Comparison of ENCODE assay signal across 9 cellular contexts in the genomic region with DNA sequence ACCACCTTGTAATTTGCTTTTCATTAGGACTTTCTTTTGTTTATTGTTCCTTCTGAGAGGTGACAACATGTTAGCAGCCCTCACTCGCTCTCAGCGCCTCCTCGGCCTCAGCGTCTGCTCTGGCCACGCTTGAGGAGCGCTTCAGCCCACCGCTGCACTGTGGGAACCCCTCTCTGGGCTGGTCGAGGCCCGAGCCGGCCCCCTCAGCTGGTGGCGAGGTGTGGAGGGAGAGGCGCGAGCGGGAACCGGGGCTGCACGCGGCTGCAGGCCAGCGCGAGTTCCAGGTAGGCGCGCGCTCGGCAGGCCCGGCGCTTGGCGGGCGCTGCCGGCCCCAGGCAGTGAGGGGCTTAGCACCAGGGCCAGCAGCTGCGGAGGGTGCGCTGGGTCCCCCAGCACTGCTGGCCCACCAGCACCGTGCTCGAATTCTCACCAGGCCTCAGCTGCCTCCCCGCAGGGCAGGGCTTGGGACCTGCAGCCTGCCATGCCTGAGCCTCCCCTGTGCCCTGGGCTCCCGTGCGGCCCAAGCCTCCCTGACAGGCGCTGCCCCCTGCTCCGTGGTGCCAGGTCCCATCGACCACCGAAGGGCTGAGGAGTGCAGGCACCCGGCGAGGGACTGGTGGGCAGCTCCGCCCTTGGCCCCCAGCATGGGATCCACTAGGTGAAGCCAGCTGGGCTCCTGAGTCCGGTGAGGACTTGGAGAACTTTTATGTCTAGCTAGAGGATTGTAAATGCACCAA.
"Had no signal": no experiment of that assay in that cellular context is flagged by ENCODE, and none has a peak within 500 bp of the region (broad histone marks: within the 10 kb centered on the region; RNA-seq: fewer than 3 reads in every experiment).

No MANE protein-coding gene starts in this region.

- H3K36me3 Mint-ChIP-seq: IgD-negative memory B cell had no signal

- H3K27ac Mint-ChIP-seq: HFFc6, IgD-negative memory B cell had no signal

- H3K27ac ChIP-seq: GM23248, HL-60 had no signal

- H3K4me1 Mint-ChIP-seq: IgD-negative memory B cell had no signal

- H3K4me3 Mint-ChIP-seq: HFFc6, IgD-negative memory B cell had no signal

- DNase-seq: GM23248, GOT3, H7, HFFc6 had no signal

- H3K9me3 Mint-ChIP-seq: IgD-negative memory B cell had no signal

- H3K4me1 ChIP-seq: HAP-1 had no signal

- H3K9me3 ChIP-seq: HAP-1 had no signal

- H3K4me3 ChIP-seq: GM23248, HAP-1 had no signal

- ATAC-seq: HCT116, HepG2 had no signal

- H3K36me3 ChIP-seq: HAP-1 had no signal
